Comparison of ENCODE assay signal across 8 cellular contexts in genomic region chr5:71455427-71456361, GRCh38. TPM values are rescaled to one million over a fixed set of nuclear protein-coding genes. Genes with fewer than 3 reads are reported as not detected.
DNase-seq lines count a peak whose midpoint lies in the region; ATAC-seq and TF ChIP-seq lines count a peak whose summit lies in the region.

Gene BDP1, plus strand, starts transcription at chr5:71455651. Its CDS starts 227 bp downstream, at chr5:71455878.

- peaks cover 17% of the 10 kb centered on the region for H3K4me1 Mint-ChIP-seq in endothelial cell (ENCODE audit: unreplicated experiment)
- H3K4me1 Mint-ChIP-seq in mesothelial cell of epicardium: peaks cover 14% of the 10 kb centered on the region

- no peaks in the 10 kb centered on the region for H3K27me3 ChIP-seq in OCI-LY3 (ENCODE audit: low read depth, low read length)

- peak within 1 kb of the TSS; percentile 93 for H3K4me2 ChIP-seq in OCI-LY3 (ENCODE audit: low read length)

- H3K9me3 ChIP-seq in OCI-LY3 (ENCODE audit: insufficient read depth, low read length): no peaks in the 10 kb centered on the region

- H3K9me3 Mint-ChIP-seq in endothelial cell (ENCODE audit: unreplicated experiment) (no peaks in the 10 kb centered on the region), mesothelial cell of epicardium (no peaks in the 10 kb centered on the region)

- ATAC-seq in GM21526 (IDR thresholded peaks at IDR 0.05; ENCODE audit: low FRiP score, unreplicated experiment): peak; percentile 92

- H3K27ac Mint-ChIP-seq in endothelial cell (ENCODE audit: unreplicated experiment): peak within 1 kb of the TSS; percentile 100
- H3K27ac Mint-ChIP-seq in mesothelial cell of epicardium: peak within 1 kb of the TSS; percentile 99

- TF ChIP-seq CTCF in OCI-LY3 (IDR thresholded peaks at IDR 0.05; ENCODE audit: low read depth, low read length) (peak; percentile 12; the same call in 1 of the 2 replicates), endothelial cell (IDR thresholded peaks at IDR 0.05; ENCODE audit: unreplicated experiment) (peak; percentile 41), mesothelial cell of epicardium (IDR thresholded peaks at IDR 0.05; ENCODE audit: unreplicated experiment) (peak; percentile 51)

- H3K36me3 Mint-ChIP-seq in endothelial cell (ENCODE audit: low read depth, unreplicated experiment) (peaks cover 4% of the 10 kb centered on the region), mesothelial cell of epicardium (peaks cover 6% of the 10 kb centered on the region)

- peak within 1 kb of the TSS; percentile 92 for H3K9ac ChIP-seq in OCI-LY3 (ENCODE audit: low read length)

- H3K4me3 Mint-ChIP-seq in endothelial cell (ENCODE audit: unreplicated experiment) (peak within 1 kb of the TSS; percentile 98), mesothelial cell of epicardium (peak within 1 kb of the TSS; percentile 93)

- H4K20me1 ChIP-seq in OCI-LY3 (ENCODE audit: insufficient read depth, low read length): 0 out of 2 replicates have a peak, but pooled peaks cover 7% of the 10 kb centered on the region

- peaks cover 5% of the 10 kb centered on the region for H3K4me1 ChIP-seq in OCI-LY3 (ENCODE audit: low read length)

- H3K36me3 ChIP-seq in OCI-LY3 (replicated peaks; ENCODE audit: low read depth, low read length): peaks cover 13% of the 10 kb centered on the region

- peak within 1 kb of the TSS; percentile 90 for H2AFZ ChIP-seq in OCI-LY3 (ENCODE audit: low read depth, low read length)

- H3K27me3 Mint-ChIP-seq in endothelial cell (ENCODE audit: unreplicated experiment) (peaks cover 9% of the 10 kb centered on the region), mesothelial cell of epicardium (ENCODE audit: low read depth) (peaks cover 10% of the 10 kb centered on the region)

- peaks cover 34% of the 10 kb centered on the region for H3K79me2 ChIP-seq in OCI-LY3 (ENCODE audit: low read length)

- H3K4me3 ChIP-seq in OCI-LY3 (ENCODE audit: low read length): peak within 1 kb of the TSS; percentile 100

- peak; percentile 81 for DNase-seq in DMS 273 treated with DMSO at 0.1 percent for 48 hours (lab: John Stamatoyannopoulos, UW)
- peak; percentile 77 for DNase-seq in HuH-7.5 (ENCODE audit: low spot score)
- DNase-seq in activated CD8-positive, alpha-beta memory T cell treated with anti-CD3 and anti-CD28 coated beads, Interleukin-2, amount 50 U/mL, for 48 hours: peak; percentile 99
- peak; percentile 96 for DNase-seq in endothelial cell (ENCODE audit: low spot score)
- peak; percentile 85 to 98 for DNase-seq in mesothelial cell of epicardium (ENCODE audit: low spot score in 2 of 2, unreplicated experiment in 2 of 2)
- peak; percentile 90 to 94 for DNase-seq in stimulated activated CD8-positive, alpha-beta memory T cell treated with anti-CD3 and anti-CD28 coated beads, Interleukin-15, amount 100 ng/mL, for 48 hours (ENCODE audit: low read depth in 2 of 2)

- peak within 1 kb of the TSS; percentile 68 for H3K27ac ChIP-seq in OCI-LY3 (ENCODE audit: low read length)

RNA-seq across cellular contexts. Expression of gene BDP1, which starts in this region (rescaled TPM):
- 20.9 TPM for total RNA-seq in endothelial cell (ENCODE audit: unreplicated experiment)
- total RNA-seq in mesothelial cell of epicardium: 32.5 to 32.9 TPM (median 32.5 TPM) in 3 replicates

Comparison
In these comparisons a context has a peak if more than half of its experiments do, and no peak if none do; other contexts are left out.
1. Peak in every context shown above with its lines: DNase-seq, ATAC-seq, H3K4me3 ChIP-seq and H3K27ac ChIP-seq.